In the genomic region with DNA sequence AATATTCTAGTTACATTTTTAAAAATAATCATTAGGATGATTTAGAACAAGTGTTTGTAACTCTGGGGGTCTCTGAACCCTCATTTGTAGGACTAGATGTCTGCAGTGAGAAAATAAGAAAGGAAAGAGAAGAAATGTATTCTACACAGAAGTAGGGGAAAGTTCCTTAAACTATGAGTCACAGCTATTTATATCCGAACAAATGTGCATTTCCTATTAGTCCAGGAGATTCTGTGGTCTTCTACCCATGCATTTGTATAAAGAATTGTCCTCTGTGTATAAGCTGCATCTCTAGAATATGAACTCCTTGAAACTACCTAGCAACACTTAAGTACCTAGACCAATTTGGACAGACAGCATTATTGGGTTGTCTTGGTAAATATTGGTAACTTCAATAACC, we compare ENCODE assay signal across 12 cellular contexts. TPM values are rescaled to one million over a fixed set of nuclear protein-coding genes. Genes with fewer than 3 reads are reported as not detected.
DNase-seq lines count a peak whose midpoint lies in the region; ATAC-seq, FAIRE-seq and TF ChIP-seq lines count a peak whose summit lies in the region.
"Had no signal": no experiment of that assay in that cellular context is flagged by ENCODE, and none has a peak within 500 bp of the region (broad histone marks: within the 10 kb centered on the region; RNA-seq: fewer than 3 reads in every experiment).

No MANE protein-coding gene starts in this region.

- no peak overlapping the region for H3K14ac ChIP-seq in mesenchymal stem cell (ENCODE audit: low read length in 2 of 2)

- no peak overlapping the region for H4K8ac ChIP-seq in mesenchymal stem cell (ENCODE audit: low read length)

- peak overlapping the region; percentile 55 for H3K9ac ChIP-seq in mesenchymal stem cell (ENCODE audit: low read length)

- no peak overlapping the region for H4K91ac ChIP-seq in mesenchymal stem cell (ENCODE audit: low read length)

- ATAC-seq in HG03139 (IDR thresholded peaks at IDR 0.05; ENCODE audit: unreplicated experiment) (no peak), HG02798 (IDR thresholded peaks at IDR 0.05; ENCODE audit: poor library complexity, unreplicated experiment) (no peak)

- no peaks in the 10 kb centered on the region for H3K27me3 ChIP-seq in bronchial epithelial cell (ENCODE audit: control insufficient read depth, insufficient read depth, low read length)
- H3K27me3 ChIP-seq in mesenchymal stem cell (ENCODE audit: control insufficient read depth in 1 of 2, insufficient read depth in 1 of 2, low read length in 2 of 2) = no peaks in the 10 kb centered on the region

- H3K27ac ChIP-seq in mesenchymal stem cell (ENCODE audit: low read length, poor library complexity, severe bottlenecking) = no peak overlapping the region
- H3K27ac ChIP-seq: VCaP had no signal

- H3K9me3 ChIP-seq in mesenchymal stem cell (ENCODE audit: control insufficient read depth, low read length) = peaks cover 15% of the 10 kb centered on the region

- H3K4me2 ChIP-seq in mesenchymal stem cell (ENCODE audit: low read length, poor library complexity, severe bottlenecking) = no peak overlapping the region

- H2BK5ac ChIP-seq in mesenchymal stem cell (ENCODE audit: low read depth, low read length, poor library complexity, severe bottlenecking) = no peak overlapping the region

- H2AFZ ChIP-seq in mesenchymal stem cell (ENCODE audit: low read depth, low read length) = no peak overlapping the region

- no peak for FAIRE-seq in bronchial epithelial cell (lab: Jason Lieb, UNC)
- FAIRE-seq: GM19239 had no signal

- no peak overlapping the region for H2AK5ac ChIP-seq in mesenchymal stem cell (ENCODE audit: low read length, severe bottlenecking)

- no peak overlapping the region for H3K18ac ChIP-seq in mesenchymal stem cell (ENCODE audit: low read depth in 1 of 2, low read length in 2 of 2)

- H2BK15ac ChIP-seq in mesenchymal stem cell (ENCODE audit: low read depth, poor library complexity, severe bottlenecking) = no peak overlapping the region

- H3K4me1 ChIP-seq in mesenchymal stem cell (ENCODE audit: control insufficient read depth, insufficient read depth, low read depth, low read length) = peaks cover 1% of the 10 kb centered on the region

- no peak overlapping the region for H2BK120ac ChIP-seq in mesenchymal stem cell (ENCODE audit: low read depth, low read length)

- H3K4ac ChIP-seq in mesenchymal stem cell (ENCODE audit: low read depth in 1 of 2, low read length in 2 of 2) = no peak overlapping the region

- H3K23ac ChIP-seq in mesenchymal stem cell (ENCODE audit: low read length in 2 of 2) = no peak overlapping the region

- no peak overlapping the region for H2BK12ac ChIP-seq in mesenchymal stem cell (ENCODE audit: low read length in 2 of 2)

- TF ChIP-seq CTCF in bronchial epithelial cell (IDR thresholded peaks at IDR 0.05; ENCODE audit: insufficient read depth, low read length, severe bottlenecking) = no peak

- DNase-seq in COLO829 (ENCODE audit: low spot score) (peak; percentile 75), LHCN-M2 (ENCODE audit: low read depth) (peak; percentile 79), bronchial epithelial cell (ENCODE audit: low read depth) (peak; percentile 58), mesenchymal stem cell (peak; percentile 82), COR-L47 (lab: John Stamatoyannopoulos, UW) (no peak), DMS53 treated with DMSO at 0.1 percent for 48 hours (lab: John Stamatoyannopoulos, UW; ENCODE audit: unreplicated experiment) (no peak)
- DNase-seq: NCI-H2227 treated with DMSO at 0.1 percent for 48 hours; stimulated activated naive CD4-positive, alpha-beta T cell had no signal

- WGBS in mesenchymal stem cell = no CpG with 5 or more reads among the region's 1 CpG

- no peaks in the 10 kb centered on the region for H3K79me1 ChIP-seq in mesenchymal stem cell (replicated peaks; ENCODE audit: low read length, poor library complexity, severe bottlenecking)

- no peak overlapping the region for H3K4me3 ChIP-seq in bronchial epithelial cell (ENCODE audit: low read depth, low read length)
- no peak overlapping the region for H3K4me3 ChIP-seq in mesenchymal stem cell (ENCODE audit: insufficient read depth in 1 of 2, low read depth in 1 of 2, low read length in 2 of 2)

- H3K36me3 ChIP-seq in bronchial epithelial cell (ENCODE audit: control insufficient read depth, insufficient read depth, low read length) (no peaks in the 10 kb centered on the region), mesenchymal stem cell (ENCODE audit: control insufficient read depth in 1 of 2, insufficient read depth in 2 of 2, low read depth in 1 of 2, low read length in 2 of 2) (no peaks in the 10 kb centered on the region)

RNA-seq across cellular contexts. Expression of gene CD36, which starts 15.9 kb away (rescaled TPM):
- total RNA-seq in LHCN-M2 (2014; rRNA removed) = 5.4 and 7.9 TPM in 2 replicates
- 1.7 TPM for polyA plus RNA-seq in LHCN-M2 (2012)
- 1.3 and 11.9 TPM in 2 replicates for total RNA-seq in bronchial epithelial cell
- 50.5 TPM for polyA plus RNA-seq in mesenchymal stem cell (2013, experiment 1 of 2)
- polyA plus RNA-seq in mesenchymal stem cell (2013, experiment 2 of 2) = 53.0 TPM

Comparison
In these comparisons a context has a peak if more than half of its experiments do, and no peak if none do; other contexts are left out.
1. DNase-seq: peak in COLO829 (single experiment), LHCN-M2 (single experiment), bronchial epithelial cell (single experiment) and mesenchymal stem cell (single experiment); none in COR-L47 (single experiment) and DMS53 treated with DMSO at 0.1 percent for 48 hours (single experiment).